In the genomic region with DNA sequence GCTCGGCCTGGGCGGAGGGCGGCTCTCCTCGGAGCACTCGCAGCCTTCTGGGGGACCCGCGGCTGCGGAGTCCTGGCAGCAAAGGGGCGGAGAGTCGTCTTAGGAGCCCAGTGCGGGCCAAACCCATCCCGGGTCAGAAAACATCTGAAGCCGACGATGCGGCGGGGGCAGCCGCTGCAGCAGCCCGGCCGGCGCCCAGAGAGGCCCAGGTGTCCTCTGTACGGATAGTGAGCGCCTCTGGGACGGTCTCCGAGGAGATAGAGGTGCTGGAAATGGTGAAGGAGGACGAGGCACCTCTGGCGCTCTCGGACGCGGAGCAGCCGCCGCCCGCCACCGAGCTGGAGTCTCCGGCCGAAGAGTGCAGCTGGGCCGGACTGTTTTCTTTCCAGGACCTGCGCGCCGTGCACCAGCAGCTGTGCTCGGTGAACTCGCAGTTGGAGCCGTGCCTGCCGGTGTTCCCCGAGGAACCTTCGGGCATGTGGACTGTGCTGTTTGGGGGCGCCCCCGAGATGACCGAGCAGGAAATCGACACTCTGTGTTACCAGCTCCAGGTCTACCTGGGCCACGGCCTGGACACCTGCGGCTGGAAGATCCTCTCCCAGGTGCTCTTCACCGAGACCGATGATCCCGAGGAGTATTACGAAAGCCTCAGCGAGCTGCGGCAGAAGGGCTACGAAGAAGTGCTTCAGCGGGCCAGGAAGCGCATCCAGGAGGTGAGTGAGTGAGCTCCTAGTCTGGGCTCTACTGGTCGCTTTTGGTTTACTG, we compare ENCODE assay signal across 1 cellular context.
TF ChIP-seq lines count a peak whose summit lies in the region.

No MANE protein-coding gene starts in this region.

TF ChIP-seq in HepG2, 621 proteins besides CTCF, POLR2A, EP300 and RAD21 (continued from another document):
- TF ChIP-seq, protein P1, sequence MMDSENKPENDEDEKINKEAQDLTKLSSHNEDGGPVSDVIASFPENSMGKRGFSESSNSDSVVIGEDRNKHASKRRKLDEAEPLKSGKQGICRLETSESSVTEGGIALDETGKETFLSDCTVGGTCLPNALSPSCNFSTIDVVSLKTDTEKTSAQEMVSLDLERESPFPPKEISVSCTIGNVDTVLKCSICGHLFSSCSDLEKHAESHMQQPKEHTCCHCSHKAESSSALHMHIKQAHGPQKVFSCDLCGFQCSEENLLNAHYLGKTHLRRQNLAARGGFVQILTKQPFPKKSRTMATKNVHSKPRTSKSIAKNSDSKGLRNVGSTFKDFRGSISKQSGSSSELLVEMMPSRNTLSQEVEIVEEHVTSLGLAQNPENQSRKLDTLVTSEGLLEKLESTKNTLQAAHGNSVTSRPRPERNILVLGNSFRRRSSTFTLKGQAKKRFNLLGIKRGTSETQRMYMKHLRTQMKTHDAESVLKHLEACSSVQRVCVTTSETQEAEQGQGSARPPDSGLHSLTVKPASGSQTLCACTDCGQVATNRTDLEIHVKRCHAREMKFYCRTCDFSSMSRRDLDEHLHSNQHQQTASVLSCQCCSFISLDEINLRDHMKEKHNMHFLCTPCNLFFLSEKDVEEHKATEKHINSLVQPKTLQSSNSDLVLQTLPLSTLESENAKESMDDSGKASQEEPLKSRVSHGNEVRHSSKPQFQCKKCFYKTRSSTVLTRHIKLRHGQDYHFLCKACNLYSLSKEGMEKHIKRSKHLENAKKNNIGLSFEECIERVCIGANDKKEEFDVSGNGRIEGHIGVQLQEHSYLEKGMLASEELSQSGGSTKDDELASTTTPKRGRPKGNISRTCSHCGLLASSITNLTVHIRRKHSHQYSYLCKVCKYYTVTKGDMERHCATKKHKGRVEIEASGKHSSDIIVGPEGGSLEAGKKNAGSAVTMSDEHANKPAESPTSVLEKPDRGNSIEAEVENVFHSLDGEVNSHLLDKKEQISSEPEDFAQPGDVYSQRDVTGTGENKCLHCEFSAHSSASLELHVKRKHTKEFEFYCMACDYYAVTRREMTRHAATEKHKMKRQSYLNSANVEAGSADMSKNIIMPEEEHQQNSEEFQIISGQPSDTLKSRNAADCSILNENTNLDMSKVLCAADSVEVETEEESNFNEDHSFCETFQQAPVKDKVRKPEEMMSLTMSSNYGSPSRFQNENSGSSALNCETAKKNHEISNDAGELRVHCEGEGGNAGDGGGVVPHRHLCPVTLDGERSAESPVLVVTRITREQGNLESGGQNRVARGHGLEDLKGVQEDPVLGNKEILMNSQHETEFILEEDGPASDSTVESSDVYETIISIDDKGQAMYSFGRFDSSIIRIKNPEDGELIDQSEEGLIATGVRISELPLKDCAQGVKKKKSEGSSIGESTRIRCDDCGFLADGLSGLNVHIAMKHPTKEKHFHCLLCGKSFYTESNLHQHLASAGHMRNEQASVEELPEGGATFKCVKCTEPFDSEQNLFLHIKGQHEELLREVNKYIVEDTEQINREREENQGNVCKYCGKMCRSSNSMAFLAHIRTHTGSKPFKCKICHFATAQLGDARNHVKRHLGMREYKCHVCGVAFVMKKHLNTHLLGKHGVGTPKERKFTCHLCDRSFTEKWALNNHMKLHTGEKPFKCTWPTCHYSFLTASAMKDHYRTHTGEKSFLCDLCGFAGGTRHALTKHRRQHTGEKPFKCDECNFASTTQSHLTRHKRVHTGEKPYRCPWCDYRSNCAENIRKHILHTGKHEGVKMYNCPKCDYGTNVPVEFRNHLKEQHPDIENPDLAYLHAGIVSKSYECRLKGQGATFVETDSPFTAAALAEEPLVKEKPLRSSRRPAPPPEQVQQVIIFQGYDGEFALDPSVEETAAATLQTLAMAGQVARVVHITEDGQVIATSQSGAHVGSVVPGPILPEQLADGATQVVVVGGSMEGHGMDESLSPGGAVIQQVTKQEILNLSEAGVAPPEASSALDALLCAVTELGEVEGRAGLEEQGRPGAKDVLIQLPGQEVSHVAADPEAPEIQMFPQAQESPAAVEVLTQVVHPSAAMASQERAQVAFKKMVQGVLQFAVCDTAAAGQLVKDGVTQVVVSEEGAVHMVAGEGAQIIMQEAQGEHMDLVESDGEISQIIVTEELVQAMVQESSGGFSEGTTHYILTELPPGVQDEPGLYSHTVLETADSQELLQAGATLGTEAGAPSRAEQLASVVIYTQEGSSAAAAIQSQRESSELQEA (CRISPR knock-in tag; IDR thresholded peaks at IDR 0.05; ENCODE audit: not compliant biosample characterization): peak; percentile 49
- peak; percentile 73 for TF ChIP-seq PHF8 (CRISPR knock-in tag; IDR thresholded peaks at IDR 0.05)
- no peak; the same call in 1 of the 2 replicates for TF ChIP-seq DMAP1 (CRISPR knock-in tag; IDR thresholded peaks at IDR 0.05)
- TF ChIP-seq KDM5B (CRISPR knock-in tag; IDR thresholded peaks at IDR 0.05; ENCODE audit: borderline replicate concordance): peak; percentile 60; the same call in 1 of the 2 replicates
- TF ChIP-seq ZNF350 (CRISPR knock-in tag; IDR thresholded peaks at IDR 0.05; ENCODE audit: borderline replicate concordance, low read depth): 0 out of 2 replicates have a peak, but pooled peaks have one; percentile 58
- peak; percentile 45 for TF ChIP-seq ZNF781 (CRISPR knock-in tag; IDR thresholded peaks at IDR 0.05; ENCODE audit: borderline replicate concordance, not compliant biosample characterization)
- TF ChIP-seq DRAP1 (CRISPR knock-in tag; IDR thresholded peaks at IDR 0.05): no peak
- 0 out of 2 replicates have a peak, but pooled peaks have one; percentile 50 for TF ChIP-seq ZSCAN31 (CRISPR knock-in tag; IDR thresholded peaks at IDR 0.05; ENCODE audit: low read depth)
- 0 out of 2 replicates have a peak, but pooled peaks have one; percentile 45 for TF ChIP-seq ZFP36L1 (CRISPR knock-in tag; IDR thresholded peaks at IDR 0.05)
- peak; percentile 84; the same call in 1 of the 2 replicates for TF ChIP-seq ZNF558 (CRISPR knock-in tag; IDR thresholded peaks at IDR 0.05; ENCODE audit: borderline replicate concordance)
- TF ChIP-seq, protein P2, sequence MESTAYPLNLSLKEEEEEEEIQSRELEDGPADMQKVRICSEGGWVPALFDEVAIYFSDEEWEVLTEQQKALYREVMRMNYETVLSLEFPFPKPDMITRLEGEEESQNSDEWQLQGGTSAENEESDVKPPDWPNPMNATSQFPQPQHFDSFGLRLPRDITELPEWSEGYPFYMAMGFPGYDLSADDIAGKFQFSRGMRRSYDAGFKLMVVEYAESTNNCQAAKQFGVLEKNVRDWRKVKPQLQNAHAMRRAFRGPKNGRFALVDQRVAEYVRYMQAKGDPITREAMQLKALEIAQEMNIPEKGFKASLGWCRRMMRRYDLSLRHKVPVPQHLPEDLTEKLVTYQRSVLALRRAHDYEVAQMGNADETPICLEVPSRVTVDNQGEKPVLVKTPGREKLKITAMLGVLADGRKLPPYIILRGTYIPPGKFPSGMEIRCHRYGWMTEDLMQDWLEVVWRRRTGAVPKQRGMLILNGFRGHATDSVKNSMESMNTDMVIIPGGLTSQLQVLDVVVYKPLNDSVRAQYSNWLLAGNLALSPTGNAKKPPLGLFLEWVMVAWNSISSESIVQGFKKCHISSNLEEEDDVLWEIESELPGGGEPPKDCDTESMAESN (CRISPR knock-in tag; conservative IDR thresholded peaks at IDR 0.05): 0 out of 2 replicates have a peak, but pooled peaks have one; percentile 37
- peak; percentile 7; the same call in 1 of the 2 replicates for TF ChIP-seq TFAP4 (IDR thresholded peaks at IDR 0.05; ENCODE audit: borderline replicate concordance, low read depth)
- TF ChIP-seq HDAC1 (CRISPR knock-in tag; IDR thresholded peaks at IDR 0.05): peak; percentile 34
- TF ChIP-seq SP5 (CRISPR knock-in tag; IDR thresholded peaks at IDR 0.05; ENCODE audit: borderline replicate concordance, low read depth): no peak
- TF ChIP-seq KMT2B (CRISPR knock-in tag; IDR thresholded peaks at IDR 0.05): peak; percentile 60; the same call in 1 of the 2 replicates
- TF ChIP-seq HNF4A (CRISPR knock-in tag; IDR thresholded peaks at IDR 0.05): no peak; the same call in 1 of the 2 replicates
- TF ChIP-seq ZNF747 (CRISPR knock-in tag; IDR thresholded peaks at IDR 0.05; ENCODE audit: borderline replicate concordance): 0 out of 2 replicates have a peak, but pooled peaks have one; percentile 36
- no peak for TF ChIP-seq NFE2L2 (IDR thresholded peaks at IDR 0.05; ENCODE audit: low read length)
- TF ChIP-seq, protein P3, sequence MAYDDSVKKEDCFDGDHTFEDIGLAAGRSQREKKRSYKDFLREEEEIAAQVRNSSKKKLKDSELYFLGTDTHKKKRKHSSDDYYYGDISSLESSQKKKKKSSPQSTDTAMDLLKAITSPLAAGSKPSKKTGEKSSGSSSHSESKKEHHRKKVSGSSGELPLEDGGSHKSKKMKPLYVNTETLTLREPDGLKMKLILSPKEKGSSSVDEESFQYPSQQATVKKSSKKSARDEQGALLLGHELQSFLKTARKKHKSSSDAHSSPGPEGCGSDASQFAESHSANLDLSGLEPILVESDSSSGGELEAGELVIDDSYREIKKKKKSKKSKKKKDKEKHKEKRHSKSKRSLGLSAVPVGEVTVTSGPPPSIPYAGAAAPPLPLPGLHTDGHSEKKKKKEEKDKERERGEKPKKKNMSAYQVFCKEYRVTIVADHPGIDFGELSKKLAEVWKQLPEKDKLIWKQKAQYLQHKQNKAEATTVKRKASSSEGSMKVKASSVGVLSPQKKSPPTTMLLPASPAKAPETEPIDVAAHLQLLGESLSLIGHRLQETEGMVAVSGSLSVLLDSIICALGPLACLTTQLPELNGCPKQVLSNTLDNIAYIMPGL (CRISPR knock-in tag; IDR thresholded peaks at IDR 0.05; ENCODE audit: borderline replicate concordance in 1 of 2, low read depth in 1 of 2): peak; percentile 47 to 92
- no peak for TF ChIP-seq ZNF530 (CRISPR knock-in tag; IDR thresholded peaks at IDR 0.05; ENCODE audit: low read depth)
